In the genomic region with DNA sequence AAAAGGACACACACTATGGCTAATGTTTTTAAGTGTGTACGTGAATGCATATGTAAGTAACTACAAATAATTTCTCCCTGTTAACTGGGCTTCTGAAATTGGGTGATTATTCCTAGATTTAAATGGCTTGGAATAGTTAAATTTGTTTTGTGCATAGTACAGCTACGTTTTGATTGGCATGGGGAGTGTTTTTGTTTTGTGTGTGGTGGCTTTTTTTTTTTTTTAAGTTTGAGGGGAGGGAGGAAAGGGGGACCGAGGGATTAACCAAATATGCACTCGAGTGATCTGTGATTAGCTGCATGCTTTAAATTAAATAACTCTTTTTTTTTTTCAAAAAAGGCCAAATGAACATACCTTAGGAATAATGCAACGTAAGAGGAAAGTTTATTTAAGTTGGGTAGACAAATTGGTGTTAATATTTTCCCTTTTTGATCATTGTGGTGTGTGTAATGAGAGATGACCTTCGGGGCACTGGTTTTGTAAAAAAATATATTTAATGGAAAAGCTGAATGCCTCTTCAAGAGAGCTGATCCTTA, we compare ENCODE assay signal across 10 cellular contexts. TPM values are rescaled to one million over a fixed set of nuclear protein-coding genes. Genes with fewer than 3 reads are reported as not detected.
DNase-seq lines count a peak whose midpoint lies in the region; ATAC-seq and TF ChIP-seq lines count a peak whose summit lies in the region.
"Had no signal": no experiment of that assay in that cellular context is flagged by ENCODE, and none has a peak within 500 bp of the region (broad histone marks: within the 10 kb centered on the region; RNA-seq: fewer than 3 reads in every experiment).

No MANE protein-coding gene starts in this region.

- no peaks in the 10 kb centered on the region for H3K36me3 ChIP-seq in left lung
- H3K36me3 ChIP-seq in thyroid gland = no peaks in the 10 kb centered on the region

- intact Hi-C loops in left lung (cut with DNase I) = no loop called here
- intact Hi-C loops in thyroid gland (cut with DNase I) = loop anchor here (10.0 kb wide), 1 partner anchor 248 kb away; no protein-coding TSS in a partner anchor

- peaks cover 12% of the 10 kb centered on the region for H3K36me3 Mint-ChIP-seq in activated CD4-positive, alpha-beta T cell treated with anti-CD3 and anti-CD28 coated beads, Interleukin-2, amount 10 ng/mL, durations not matched to agents 7 days and 5 days (ENCODE audit: low read depth)
- peaks cover 21% of the 10 kb centered on the region for H3K36me3 Mint-ChIP-seq in activated naive CD8-positive, alpha-beta T cell treated with anti-CD3 and anti-CD28 coated beads, Interleukin-2, amount 50 U/mL, for 24 hours (ENCODE audit: low read depth)

- WGBS in thyroid gland, 2 donors = 1 to 2% methylated on average over 6 of the region's 6 CpGs

- H3K4me3 ChIP-seq in left lung (peak overlapping the region; percentile 86 to 92), thyroid gland (replicated peaks in 1 of 3) (peak overlapping the region; percentile 23 to 79 (median 53))

- no peak for TF ChIP-seq CTCF in left lung (IDR thresholded peaks at IDR 0.05)
- TF ChIP-seq CTCF in thyroid gland (IDR thresholded peaks at IDR 0.05) = no peak

- H3K4me3 Mint-ChIP-seq in activated CD4-positive, alpha-beta T cell treated with anti-CD3 and anti-CD28 coated beads, Interleukin-2, amount 10 ng/mL, durations not matched to agents 7 days and 5 days = peak overlapping the region; percentile 99
- peak overlapping the region; percentile 97 for H3K4me3 Mint-ChIP-seq in activated naive CD8-positive, alpha-beta T cell treated with anti-CD3 and anti-CD28 coated beads, Interleukin-2, amount 50 U/mL, for 24 hours

- no peaks in the 10 kb centered on the region for H3K9me3 Mint-ChIP-seq in activated CD4-positive, alpha-beta T cell treated with anti-CD3 and anti-CD28 coated beads, Interleukin-2, amount 10 ng/mL, durations not matched to agents 7 days and 5 days
- no peaks in the 10 kb centered on the region for H3K9me3 Mint-ChIP-seq in activated naive CD8-positive, alpha-beta T cell treated with anti-CD3 and anti-CD28 coated beads, Interleukin-2, amount 50 U/mL, for 24 hours

- H3K9me3 ChIP-seq in left lung (no peaks in the 10 kb centered on the region), thyroid gland (no peaks in the 10 kb centered on the region)

- H3K27me3 ChIP-seq in left lung = no peaks in the 10 kb centered on the region
- no peaks in the 10 kb centered on the region for H3K27me3 ChIP-seq in thyroid gland

- no peak for TF ChIP-seq POLR2A in thyroid gland (IDR thresholded peaks at IDR 0.05)

- POLR2A ChIA-PET in activated CD4-positive, alpha-beta T cell treated with anti-CD3 and anti-CD28 coated beads, Interleukin-2, amount 10 ng/mL, durations not matched to agents 7 days and 5 days (lab: Charles Lee) = no interaction called here

- H3K4me1 Mint-ChIP-seq in activated CD4-positive, alpha-beta T cell treated with anti-CD3 and anti-CD28 coated beads, Interleukin-2, amount 10 ng/mL, durations not matched to agents 7 days and 5 days = peaks cover 42% of the 10 kb centered on the region
- H3K4me1 Mint-ChIP-seq in activated naive CD8-positive, alpha-beta T cell treated with anti-CD3 and anti-CD28 coated beads, Interleukin-2, amount 50 U/mL, for 24 hours = peaks cover 45% of the 10 kb centered on the region

- H3K4me1 ChIP-seq in left lung (peaks cover 4 to 58% of the 10 kb centered on the region in 2 donors), thyroid gland (peaks cover 11 to 18% of the 10 kb centered on the region in 2 donors)

- ATAC-seq in activated naive CD8-positive, alpha-beta T cell treated with anti-CD3 and anti-CD28 coated beads, Interleukin-2, amount 50 U/mL, for 24 hours = no peak
- ATAC-seq in left lung = no peak

- no peaks in the 10 kb centered on the region for H3K27me3 Mint-ChIP-seq in activated CD4-positive, alpha-beta T cell treated with anti-CD3 and anti-CD28 coated beads, Interleukin-2, amount 10 ng/mL, durations not matched to agents 7 days and 5 days
- no peaks in the 10 kb centered on the region for H3K27me3 Mint-ChIP-seq in activated naive CD8-positive, alpha-beta T cell treated with anti-CD3 and anti-CD28 coated beads, Interleukin-2, amount 50 U/mL, for 24 hours

- peak overlapping the region; percentile 97 for H3K27ac Mint-ChIP-seq in activated CD4-positive, alpha-beta T cell treated with anti-CD3 and anti-CD28 coated beads, Interleukin-2, amount 10 ng/mL, durations not matched to agents 7 days and 5 days
- H3K27ac Mint-ChIP-seq in activated naive CD8-positive, alpha-beta T cell treated with anti-CD3 and anti-CD28 coated beads, Interleukin-2, amount 50 U/mL, for 24 hours = peak overlapping the region; percentile 96

- CTCF ChIA-PET in activated CD4-positive, alpha-beta T cell treated with anti-CD3 and anti-CD28 coated beads, Interleukin-2, amount 10 ng/mL, durations not matched to agents 7 days and 5 days (lab: Charles Lee) = interaction anchor here (0.6 to 0.7 kb wide), 3 partner anchors 305 to 830 kb away, joined by 3 to 5 read pairs (median 3); no protein-coding TSS in a partner anchor

- H3K27ac ChIP-seq in left lung (peak overlapping the region; percentile 84 to 97), thyroid gland (peak overlapping the region; percentile 75 to 91 (median 90))

- DNase-seq in activated CD4-positive, alpha-beta T cell treated with anti-CD3 and anti-CD28 coated beads, Interleukin-2, amount 10 ng/mL, durations not matched to agents 7 days and 5 days = no peak
- no peak for DNase-seq in activated CD4-positive, alpha-beta T cell treated with anti-CD3 and anti-CD28 coated beads, Interleukin-2, amount 50 U/mL, for 4 hours
- DNase-seq in activated naive CD8-positive, alpha-beta T cell treated with anti-CD3 and anti-CD28 coated beads, Interleukin-2, amount 50 U/mL, for 24 hours = no peak
- no peak for DNase-seq in left lung
- no peak for DNase-seq in thyroid gland
- DNase-seq in NCI-H146 treated with DMSO at 0.1 percent for 48 hours (lab: John Stamatoyannopoulos, UW; ENCODE audit: unreplicated experiment) = no peak
- no peak for DNase-seq in mesenteric fat pad (ENCODE audit: low spot score)
- no peak for DNase-seq in activated CD8-positive, alpha-beta memory T cell treated with anti-CD3 and anti-CD28 coated beads, Interleukin-2, amount 50 U/mL, for 48 hours
- DNase-seq: DMS 273 treated with DMSO at 0.1 percent for 48 hours, NCI-H446 treated with DMSO at 0.1 percent for 48 hours had no signal

RNA-seq across cellular contexts. Expression of gene JARID2, which starts 1.4 kb away (rescaled TPM):
- 10 to 100 TPM; 27.5 to 27.6 TPM for total RNA-seq in activated CD4-positive, alpha-beta T cell treated with anti-CD3 and anti-CD28 coated beads, Interleukin-2, amount 10 ng/mL, durations not matched to agents 7 days and 5 days
- 10 to 100 TPM; 10.2 to 14.5 TPM for total RNA-seq in left lung
- 1 to 10 TPM; 6.6 to 8.1 (median 7.5) TPM for total RNA-seq in thyroid gland
- 13.8 TPM for total RNA-seq in mesenteric fat pad
